ENCODE assay signal across 19 cellular contexts in genomic region chr3:146889616-146890015, GRCh38.
DNase-seq lines count a peak whose midpoint lies in the region; ATAC-seq and TF ChIP-seq lines count a peak whose summit lies in the region.
"Had no signal": no experiment of that assay in that cellular context is flagged by ENCODE, and none has a peak within 500 bp of the region (broad histone marks: within the 10 kb centered on the region; RNA-seq: fewer than 3 reads in every experiment).

No MANE protein-coding gene starts in this region.

- no peak for TF ChIP-seq CTCF in psoas muscle (IDR thresholded peaks at IDR 0.05)

- no peak overlapping the region for H3K27ac ChIP-seq in psoas muscle
- H3K27ac ChIP-seq: 22Rv1, BLaER1, C4-2B had no signal

- no peak for ATAC-seq in psoas muscle
- ATAC-seq: CD8-positive, alpha-beta T cell had no signal

- no peaks in the 10 kb centered on the region for H3K4me1 ChIP-seq in psoas muscle
- H3K4me1 ChIP-seq: BLaER1, Caco-2, HAP-1 had no signal

- H3K27me3 ChIP-seq in psoas muscle (ENCODE audit: insufficient read depth in 3 of 3, low read length in 2 of 3), result no peaks in the 10 kb centered on the region
- H3K27me3 ChIP-seq: BLaER1 had no signal

- in situ Hi-C loops in SK-MEL-5 (cut with HindIII; ENCODE audit: low pct_unique_long_range_greater_than_20kb, low sequenced_read_pairs), result no loop called here

- DNase-seq in NCI-H2107 (lab: John Stamatoyannopoulos, UW) (peak; percentile 4), NCI-H2107 treated with DMSO at 0.1 percent for 48 hours (lab: John Stamatoyannopoulos, UW; ENCODE audit: unreplicated experiment) (no peak), LHCN-M2 (ENCODE audit: low read depth) (peak; percentile 29), SK-MEL-5 (ENCODE audit: low read depth, low spot score) (peak; percentile 45), myocyte (ENCODE audit: low read depth) (peak; percentile 61), NCI-H2171 treated with DMSO at 0.1 percent for 48 hours (lab: John Stamatoyannopoulos, UW) (no peak), cerebellum (ENCODE audit: low spot score) (no peak), psoas muscle (no peak)
- DNase-seq: Caco-2; CD4-positive, CD25-positive, alpha-beta regulatory T cell; CD8-positive, alpha-beta T cell; DMS153; DND-41; GOT3; HFFc6 had no signal

- H3K36me3 ChIP-seq in psoas muscle (ENCODE audit: insufficient read depth in 1 of 2, low read depth in 1 of 2), result no peaks in the 10 kb centered on the region
- H3K36me3 ChIP-seq: BLaER1, HAP-1 had no signal

- intact Hi-C loops in psoas muscle (cut with DNase I), result no loop called here

- 20 to 35% (median 32%) methylated on average over 1 of the region's 1 CpG for WGBS in psoas muscle, 3 donors

- H3K9me3 ChIP-seq in psoas muscle, result no peaks in the 10 kb centered on the region
- H3K9me3 ChIP-seq: BLaER1, Caco-2, HAP-1 had no signal

- no peak overlapping the region for H3K4me3 ChIP-seq in psoas muscle
- H3K4me3 ChIP-seq: BLaER1, HAP-1 had no signal

Comparison
In these comparisons a context has a peak if more than half of its experiments do, and no peak if none do; other contexts are left out.
1. DNase-seq: peak in NCI-H2107 (single experiment), LHCN-M2 (single experiment), SK-MEL-5 (single experiment) and myocyte (single experiment); none in NCI-H2107 treated with DMSO at 0.1 percent for 48 hours (single experiment), NCI-H2171 treated with DMSO at 0.1 percent for 48 hours (single experiment), cerebellum (single experiment) and psoas muscle (0 of 2).